In genomic region chr3:154112146-154112545, GRCh38 we compare ENCODE assay signal across 15 cellular contexts.
"Had no signal": no experiment of that assay in that cellular context is flagged by ENCODE, and none has a peak within 500 bp of the region (broad histone marks: within the 10 kb centered on the region; RNA-seq: fewer than 3 reads in every experiment).

No MANE protein-coding gene starts in this region.

- H3K4me1 ChIP-seq: heart left ventricle, tibial artery, vagina had no signal

- H3K27ac ChIP-seq: cardiac muscle cell, epithelial cell of prostate, heart left ventricle, ovary, tibial artery, vagina had no signal

- H3K36me3 ChIP-seq: cardiac muscle cell, heart left ventricle, ovary, tibial artery, vagina had no signal

- H3K9me3 ChIP-seq: heart left ventricle, ovary, tibial artery, vagina had no signal

- DNase-seq: activated CD4-positive, alpha-beta T cell treated with anti-CD3 and anti-CD28 coated beads, Interleukin-2, amount 50 U/mL, for 4 hours; activated CD4-positive, CD25-positive, alpha-beta regulatory T cell treated with anti-CD3 and anti-CD28 coated beads, Interleukin-2, amount 50 U/mL, for 72 hours; activated naive CD4-positive, alpha-beta T cell treated with Interleukin-2 at 50 U/mL for 16 hours; activated T-cell treated with anti-CD3 and anti-CD28 coated beads for 4 hours; aorta; effector memory CD4-positive, alpha-beta T cell; heart left ventricle; left cardiac atrium; ovary; stimulated activated CD4-positive, alpha-beta T cell treated with anti-CD3 and anti-CD28 coated beads, Interleukin-2, amount 100 ng/mL, for 48 hours; tibial artery had no signal

- ATAC-seq: heart left ventricle; stimulated activated memory B cell treated with anti-CD40 and anti-IgM and Interleukin-4, amounts not matched to agents 10 μg/mL and 1 μg/mL and 100 μg/mL, for 72 hours had no signal

- H3K27me3 ChIP-seq: cardiac muscle cell, ovary, tibial artery, vagina had no signal

- H3K4me3 ChIP-seq: cardiac muscle cell, heart left ventricle, ovary, tibial artery, vagina had no signal
